ENCODE assay signal across 8 cellular contexts in genomic region chr7:116525913-116526857, GRCh38. TPM values are rescaled to one million over a fixed set of nuclear protein-coding genes. Genes with fewer than 3 reads are reported as not detected.
DNase-seq lines count a peak whose midpoint lies in the region; ATAC-seq, FAIRE-seq and TF ChIP-seq lines count a peak whose summit lies in the region.

No MANE protein-coding gene starts in this region.

- no peak overlapping the region; the same call in 1 of the 2 replicates for H2AK5ac ChIP-seq in H1 (ENCODE audit: low read depth, low read length)

- H3K27me3 ChIP-seq in ACC112 (ENCODE audit: insufficient read depth, low read length): no peaks in the 10 kb centered on the region
- H3K27me3 ChIP-seq in H1 (replicated peaks in 1 of 4; ENCODE audit: control insufficient read depth in 3 of 4, extremely low read depth in 1 of 4, insufficient read depth in 3 of 4, low read length in 3 of 4): peaks cover 0 to 20% (median 12%) of the 10 kb centered on the region in 4 experiments; a peak in 6 of 7 replicates

- H4K20me1 ChIP-seq in H1 (replicated peaks in 1 of 2; ENCODE audit: control insufficient read depth in 1 of 2, insufficient read depth in 2 of 2, low read length in 2 of 2): no peaks in the 10 kb centered on the region

- CTCF ChIA-PET in activated CD4-positive, alpha-beta memory T cell treated with anti-CD3 and anti-CD28 coated beads, Interleukin-2, amount 10 ng/mL, durations not matched to agents 7 days and 5 days (lab: Charles Lee): interaction anchor here (0.5 to 3.0 kb wide), 44 partner anchors 8 to 1601 kb away, joined by 3 to 18 read pairs (median 4); partner anchors contain the start of gene TES
- CTCF ChIA-PET in H1 (lab: Charles Lee; ENCODE audit: partially characterized antibody): interaction anchor here (0.5 to 6.0 kb wide), 60 partner anchors 11 to 797 kb away, joined by 3 to 54 read pairs (median 4); partner anchors contain the start of genes CAV2 and WNT2

- H2BK15ac ChIP-seq in H1 (ENCODE audit: low read length): peak overlapping the region; percentile 20; the same call in 1 of the 2 replicates

- no peak for FAIRE-seq in H1 (lab: Jason Lieb, UNC)

- H2AFZ ChIP-seq in ACC112 (ENCODE audit: low read length, unreplicated experiment) (no peak overlapping the region), H1 (ENCODE audit: low read length) (peak overlapping the region; percentile 100)

- H3K36me3 Mint-ChIP-seq in activated CD4-positive, alpha-beta memory T cell treated with anti-CD3 and anti-CD28 coated beads, Interleukin-2, amount 10 ng/mL, durations not matched to agents 7 days and 5 days (ENCODE audit: low read depth): no peaks in the 10 kb centered on the region
- H3K36me3 Mint-ChIP-seq in memory B cell: peaks cover 2% of the 10 kb centered on the region

- ATAC-seq in GM18502 (IDR thresholded peaks at IDR 0.05; ENCODE audit: poor library complexity, unreplicated experiment): peak; percentile 94
- peak; percentile 90 for ATAC-seq in HG02938 (IDR thresholded peaks at IDR 0.05; ENCODE audit: unreplicated experiment)
- ATAC-seq in memory B cell (ENCODE audit: low read depth): peak; percentile 84

- H3K56ac ChIP-seq in H1 (replicated peaks; ENCODE audit: insufficient read length, low read depth, low read length): no peak overlapping the region

- peaks cover 53% of the 10 kb centered on the region for H3K4me1 ChIP-seq in ACC112 (ENCODE audit: control insufficient read depth, insufficient read depth, low read length, unreplicated experiment)
- peaks cover 2 to 12% (median 10%) of the 10 kb centered on the region in 4 experiments; a peak in 5 of 7 replicates for H3K4me1 ChIP-seq in H1 (replicated peaks in 1 of 4; ENCODE audit: control insufficient read depth in 3 of 4, insufficient read depth in 4 of 4, low read length in 3 of 4)

- TF ChIP-seq CTCF in H1 (IDR thresholded peaks at IDR 0.05; ENCODE audit: control extremely low read depth in 1 of 3, insufficient read depth in 1 of 3, low read depth in 1 of 3, low read length in 3 of 3): peak; percentile 62 to 74 (median 64)

- H3K4me2 ChIP-seq in H1 (ENCODE audit: insufficient read depth in 1 of 2, low read depth in 2 of 2, low read length in 2 of 2): peak overlapping the region; percentile 94 to 99

- TF ChIP-seq EP300 in H1 (IDR thresholded peaks at IDR 0.05; ENCODE audit: borderline replicate concordance in 1 of 2, low read depth in 2 of 2, low read length in 2 of 2): no peak

- H3K14ac ChIP-seq in H1 (ENCODE audit: insufficient read length): no peak overlapping the region

- H3K4ac ChIP-seq in H1 (replicated peaks; ENCODE audit: insufficient read length, low read depth, low read length): no peak overlapping the region

- peak overlapping the region; percentile 52; the same call in 1 of the 2 replicates for H2BK12ac ChIP-seq in H1 (ENCODE audit: low read depth, low read length)

- H3K27ac ChIP-seq in ACC112 (ENCODE audit: low read depth, low read length) (peak overlapping the region; percentile 95), H1 (ENCODE audit: low read depth, low read length) (no peak overlapping the region)

- H3K9me3 ChIP-seq in H1 (ENCODE audit: insufficient read depth in 2 of 2, low read depth in 1 of 2, low read length in 1 of 2): no peaks in the 10 kb centered on the region

- peaks cover 35% of the 10 kb centered on the region for H3K36me3 ChIP-seq in ACC112 (ENCODE audit: insufficient read depth, low read length)
- H3K36me3 ChIP-seq in H1 (ENCODE audit: control insufficient read depth in 2 of 4, insufficient read depth in 4 of 4, low read length in 3 of 4): no peaks in the 10 kb centered on the region

- H3K4me3 Mint-ChIP-seq in activated CD4-positive, alpha-beta memory T cell treated with anti-CD3 and anti-CD28 coated beads, Interleukin-2, amount 10 ng/mL, durations not matched to agents 7 days and 5 days: peak overlapping the region; percentile 75
- H3K4me3 Mint-ChIP-seq in memory B cell: peak overlapping the region; percentile 90

- POLR2A ChIA-PET in activated CD4-positive, alpha-beta memory T cell treated with anti-CD3 and anti-CD28 coated beads, Interleukin-2, amount 10 ng/mL, durations not matched to agents 7 days and 5 days (lab: Charles Lee): interaction anchor here (0.6 to 1.2 kb wide), 3 partner anchors 15 to 316 kb away, joined by 3 to 4 read pairs (median 3); partner anchors contain the start of gene TES
- POLR2A ChIA-PET in H1 (lab: Charles Lee; ENCODE audit: partially characterized antibody): interaction anchor here (1.2 to 1.6 kb wide), 5 partner anchors 11 to 315 kb away, joined by 3 to 5 read pairs (median 3); partner anchors contain the start of genes CAV2 and TES

- H3K18ac ChIP-seq in H1 (ENCODE audit: extremely low read depth, low read length): peak overlapping the region; percentile 60

- peak overlapping the region; percentile 40 for H4K5ac ChIP-seq in H1 (ENCODE audit: insufficient read length, low read depth, low read length)

- WGBS in H1 (ENCODE audit: extremely low coverage in 1 of 2, insufficient coverage in 1 of 2, insufficient read length in 1 of 2, insufficient replicate concordance in 2 of 2, low coverage in 1 of 2, low lambda C conversion rate in 2 of 2, missing lambda C conversion rate in 1 of 2), 2 experiments: 2% methylated on average over 56 of the region's 82 CpGs; no CpG with 5 or more reads in 1 of the 2 experiments

- peak; percentile 20 to 67; a peak in 3 of 4 replicates for TF ChIP-seq RAD21 in H1 (IDR thresholded peaks at IDR 0.05 in 1 of 2, conservative IDR thresholded peaks at IDR 0.05 in 1 of 2; ENCODE audit: low read depth in 2 of 2, low read length in 2 of 2)

- H3K27ac Mint-ChIP-seq in activated CD4-positive, alpha-beta memory T cell treated with anti-CD3 and anti-CD28 coated beads, Interleukin-2, amount 10 ng/mL, durations not matched to agents 7 days and 5 days: no peak overlapping the region
- H3K27ac Mint-ChIP-seq in memory B cell: no peak overlapping the region

- peaks cover 63% of the 10 kb centered on the region for H3K79me2 ChIP-seq in ACC112 (ENCODE audit: control insufficient read depth, insufficient read depth, low read length, unreplicated experiment)
- no peaks in the 10 kb centered on the region for H3K79me2 ChIP-seq in H1 (ENCODE audit: control insufficient read depth in 1 of 2, insufficient read depth in 2 of 2, low read length in 2 of 2)

- H3K79me1 ChIP-seq in H1 (ENCODE audit: low read depth, low read length): no peaks in the 10 kb centered on the region; the same call in 1 of the 2 replicates

- H3K4me1 Mint-ChIP-seq in activated CD4-positive, alpha-beta memory T cell treated with anti-CD3 and anti-CD28 coated beads, Interleukin-2, amount 10 ng/mL, durations not matched to agents 7 days and 5 days: peaks cover 25% of the 10 kb centered on the region
- H3K4me1 Mint-ChIP-seq in memory B cell: peaks cover 16% of the 10 kb centered on the region

- peak overlapping the region; percentile 41; the same call in 1 of the 2 replicates for H2BK5ac ChIP-seq in H1 (ENCODE audit: low read depth, low read length)

- no peak overlapping the region for H2BK20ac ChIP-seq in H1 (ENCODE audit: low read length)

- H3K9me3 Mint-ChIP-seq in activated CD4-positive, alpha-beta memory T cell treated with anti-CD3 and anti-CD28 coated beads, Interleukin-2, amount 10 ng/mL, durations not matched to agents 7 days and 5 days: no peaks in the 10 kb centered on the region
- H3K9me3 Mint-ChIP-seq in memory B cell: no peaks in the 10 kb centered on the region

- peak overlapping the region in 2 of 4 experiments; percentile 23 to 55; a peak in 4 of 7 replicates for H3K9ac ChIP-seq in H1 (replicated peaks in 1 of 4; ENCODE audit: extremely low read depth in 1 of 4, low read depth in 3 of 4, low read length in 3 of 4)

- peak; percentile 74 for DNase-seq in NCI-H345 (lab: John Stamatoyannopoulos, UW)
- DNase-seq in activated CD4-positive, alpha-beta memory T cell treated with anti-CD3 and anti-CD28 coated beads, Interleukin-2, amount 10 ng/mL, durations not matched to agents 7 days and 5 days: peak; percentile 70
- peak in 1 of 2 experiments; percentile 85 for DNase-seq in H1 (ENCODE audit: low read depth in 1 of 2, low spot score in 2 of 2)
- DNase-seq in memory B cell (ENCODE audit: low spot score in 2 of 2): peak; percentile 64 to 67
- peak; percentile 49 to 50 for DNase-seq in stimulated activated CD8-positive, alpha-beta memory T cell treated with anti-CD3 and anti-CD28 coated beads, Interleukin-2, amount 100 ng/mL, for 48 hours (ENCODE audit: low read depth in 2 of 2)

- no peak overlapping the region for H3K23ac ChIP-seq in H1 (ENCODE audit: insufficient read length)

- peak in 1 of 2 experiments; percentile 5; a peak in 1 of 3 replicates for TF ChIP-seq POLR2A in H1 (IDR thresholded peaks at IDR 0.05; ENCODE audit: control extremely low read depth in 1 of 2, low read depth in 2 of 2, low read length in 2 of 2)

- H3K23me2 ChIP-seq in H1 (ENCODE audit: low read depth, low read length): peaks cover 19% of the 10 kb centered on the region

- peak overlapping the region; percentile 0 for H4K91ac ChIP-seq in H1 (replicated peaks; ENCODE audit: insufficient read length, low read length)

- H3K4me3 ChIP-seq in ACC112 (ENCODE audit: low read depth, low read length) (peak overlapping the region; percentile 80), H1 (ENCODE audit: extremely low read depth in 1 of 4, insufficient read depth in 2 of 4, low read depth in 3 of 4, low read length in 4 of 4) (peak overlapping the region; percentile 72 to 97 (median 73))

- peaks cover 75% of the 10 kb centered on the region for H3K27me3 Mint-ChIP-seq in activated CD4-positive, alpha-beta memory T cell treated with anti-CD3 and anti-CD28 coated beads, Interleukin-2, amount 10 ng/mL, durations not matched to agents 7 days and 5 days
- H3K27me3 Mint-ChIP-seq in memory B cell: peaks cover 10% of the 10 kb centered on the region

- no peak overlapping the region for H2BK120ac ChIP-seq in H1 (replicated peaks; ENCODE audit: low read depth, low read length)

- peak overlapping the region; percentile 79; the same call in 1 of the 2 replicates for H4K8ac ChIP-seq in H1 (ENCODE audit: extremely low read depth, insufficient read depth, low read length)

RNA-seq across cellular contexts. Expression of gene CAV1, which starts 1.3 kb away (rescaled TPM):
- total RNA-seq in activated CD4-positive, alpha-beta memory T cell treated with anti-CD3 and anti-CD28 coated beads, Interleukin-2, amount 10 ng/mL, durations not matched to agents 7 days and 5 days: under 1 TPM; 0.13 to 0.38 TPM
- 21.8 and 22.8 TPM in 2 replicates for total RNA-seq in H1 (2021; fragmentation: NEBNext Ultra II Directional; extraction: Animal tissue kit (Norgen Biotek cat#: 25700))
- 16.3 and 19.2 TPM in 2 replicates for polyA plus RNA-seq in H1 (2011; rRNA removed)
- 13.6 TPM for polyA plus RNA-seq in H1 (2011; cell fraction: cytosol; rRNA removed)
- 11.5 TPM for polyA plus RNA-seq in H1 (2011; cell fraction: nucleus; rRNA removed)
- 6.4 to 9.2 TPM (median 7.0 TPM) in 4 replicates for polyA plus RNA-seq in H1 (2012, experiment 1 of 2)
- 2.5 TPM for polyA plus RNA-seq in H1 (2012, experiment 2 of 2)
- 31.4 TPM for polyA plus RNA-seq in H1 (2013, experiment 1 of 2)
- 38.8 TPM for polyA plus RNA-seq in H1 (2013, experiment 2 of 2)
- polyA minus RNA-seq in H1 (2011; rRNA and poly(A)+ RNA removed): 22.0 and 22.1 TPM in 2 replicates
- polyA minus RNA-seq in H1 (2011; cell fraction: cytosol; rRNA and poly(A)+ RNA removed): 2.6 TPM
- polyA minus RNA-seq in H1 (2011; cell fraction: nucleus; rRNA and poly(A)+ RNA removed): 11.8 TPM

RNA-seq across cellular contexts. Expression of gene CAV2, which starts 26.6 kb away (rescaled TPM):
- total RNA-seq in activated CD4-positive, alpha-beta memory T cell treated with anti-CD3 and anti-CD28 coated beads, Interleukin-2, amount 10 ng/mL, durations not matched to agents 7 days and 5 days: not detected
- 4.7 and 6.4 TPM in 2 replicates for total RNA-seq in H1 (2021; fragmentation: NEBNext Ultra II Directional; extraction: Animal tissue kit (Norgen Biotek cat#: 25700))
- 1.8 and 2.8 TPM in 2 replicates for polyA plus RNA-seq in H1 (2011; rRNA removed)
- polyA plus RNA-seq in H1 (2011; cell fraction: cytosol; rRNA removed): 2.5 TPM
- polyA plus RNA-seq in H1 (2011; cell fraction: nucleus; rRNA removed): 4.6 TPM
- polyA plus RNA-seq in H1 (2012, experiment 1 of 2): 0.96 to 1.5 TPM (median 1.3 TPM) in 4 replicates
- polyA plus RNA-seq in H1 (2012, experiment 2 of 2): 0.34 TPM
- polyA plus RNA-seq in H1 (2013, experiment 1 of 2): 5.3 TPM
- polyA plus RNA-seq in H1 (2013, experiment 2 of 2): 5.1 TPM
- polyA minus RNA-seq in H1 (2011; rRNA and poly(A)+ RNA removed): 2.7 and 4.1 TPM in 2 replicates
- polyA minus RNA-seq in H1 (2011; cell fraction: cytosol; rRNA and poly(A)+ RNA removed): 2.3 TPM
- 5.5 TPM for polyA minus RNA-seq in H1 (2011; cell fraction: nucleus; rRNA and poly(A)+ RNA removed)

Comparison
In these comparisons a context has a peak if more than half of its experiments do, and no peak if none do; other contexts are left out.
1. RNA of gene CAV1, which starts 1.3 kb away (total RNA-seq): 21.8 to 22.8 TPM in H1; 0.13 to 0.38 TPM in activated CD4-positive, alpha-beta memory T cell treated with anti-CD3 and anti-CD28 coated beads, Interleukin-2, amount 10 ng/mL, durations not matched to agents 7 days and 5 days; every median in the first group is over 10 times any median in the second.
2. Peak in every context shown above with its lines, with median percentiles within 50 percentile points of each other: ATAC-seq.